In the genomic region with DNA sequence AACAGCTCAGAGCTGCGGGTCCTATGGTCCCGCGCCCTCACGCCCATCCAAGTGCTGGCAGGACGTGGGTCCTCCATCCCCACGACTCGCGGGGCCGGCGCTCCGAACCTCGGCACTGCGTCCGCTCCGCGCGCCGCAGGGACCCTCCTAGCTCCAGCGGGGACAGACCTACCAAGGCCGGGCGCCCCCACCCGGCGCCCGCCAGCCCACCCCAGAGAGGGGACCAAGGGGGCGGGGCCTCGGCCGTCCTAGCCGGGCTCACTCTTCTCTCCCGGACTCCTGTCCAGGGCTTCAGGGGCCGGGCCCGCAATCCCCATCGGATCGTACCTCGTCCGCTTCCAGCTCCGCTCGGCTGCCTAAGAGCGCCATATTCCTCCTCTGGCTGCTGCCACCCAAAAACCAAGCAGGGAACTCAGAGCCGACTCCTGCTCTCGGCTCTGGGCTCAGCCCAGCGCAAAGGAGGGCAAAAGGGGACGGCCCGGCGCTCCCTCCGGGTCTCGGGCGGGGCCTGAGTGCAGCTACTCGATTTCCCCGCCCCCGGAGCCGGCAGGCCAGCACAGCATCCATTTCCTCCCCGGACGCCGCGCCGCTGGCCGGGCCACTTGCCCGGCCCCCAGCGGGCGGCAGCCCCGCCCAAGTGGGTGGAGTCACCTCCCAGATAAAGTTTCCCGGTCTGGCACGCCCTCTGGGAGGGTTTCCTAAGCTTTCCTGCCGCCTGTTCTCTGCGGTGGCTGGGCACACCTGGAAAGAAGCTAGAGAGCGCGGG, we compare ENCODE assay signal across 1 cellular context.
A peak's percentile ranks its signal among the peaks of the same experiment; 100 is the strongest.
TF ChIP-seq lines count a peak whose summit lies in the region.

A gene (minus strand): TSS at position 460 of the 766 bp plus-strand sequence. CDS start 91 bp downstream, at position 369.

TF ChIP-seq in HEK293, 187 proteins besides CTCF, POLR2A, EP300 and RAD21 (continued from another document):
- TF ChIP-seq, protein P1, sequence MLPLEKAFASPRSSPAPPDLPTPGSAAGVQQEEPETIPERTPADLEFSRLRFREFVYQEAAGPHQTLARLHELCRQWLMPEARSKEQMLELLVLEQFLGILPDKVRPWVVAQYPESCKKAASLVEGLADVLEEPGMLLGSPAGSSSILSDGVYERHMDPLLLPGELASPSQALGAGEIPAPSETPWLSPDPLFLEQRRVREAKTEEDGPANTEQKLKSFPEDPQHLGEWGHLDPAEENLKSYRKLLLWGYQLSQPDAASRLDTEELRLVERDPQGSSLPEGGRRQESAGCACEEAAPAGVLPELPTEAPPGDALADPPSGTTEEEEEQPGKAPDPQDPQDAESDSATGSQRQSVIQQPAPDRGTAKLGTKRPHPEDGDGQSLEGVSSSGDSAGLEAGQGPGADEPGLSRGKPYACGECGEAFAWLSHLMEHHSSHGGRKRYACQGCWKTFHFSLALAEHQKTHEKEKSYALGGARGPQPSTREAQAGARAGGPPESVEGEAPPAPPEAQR (tag by site-specific recombination; IDR thresholded peaks at IDR 0.05) = no peak
- 0 out of 2 replicates have a peak, but pooled peaks have one; percentile 34 for TF ChIP-seq SP7 (tag by site-specific recombination; IDR thresholded peaks at IDR 0.05)
- TF ChIP-seq SP2 (tag by site-specific recombination; IDR thresholded peaks at IDR 0.05) = peak; percentile 81
- TF ChIP-seq SP3 (tag by site-specific recombination; IDR thresholded peaks at IDR 0.05) = peak; percentile 83
- TF ChIP-seq ZNF324 (tag by site-specific recombination; IDR thresholded peaks at IDR 0.05) = no peak
- TF ChIP-seq ZNF335 (tag by site-specific recombination; conservative IDR thresholded peaks at IDR 0.05) = peak; percentile 65
- TF ChIP-seq ZNF239 (tag by site-specific recombination; IDR thresholded peaks at IDR 0.05) = no peak
- no peak for TF ChIP-seq ZNF248 (tag by site-specific recombination; IDR thresholded peaks at IDR 0.05)
- TF ChIP-seq, protein P2, sequence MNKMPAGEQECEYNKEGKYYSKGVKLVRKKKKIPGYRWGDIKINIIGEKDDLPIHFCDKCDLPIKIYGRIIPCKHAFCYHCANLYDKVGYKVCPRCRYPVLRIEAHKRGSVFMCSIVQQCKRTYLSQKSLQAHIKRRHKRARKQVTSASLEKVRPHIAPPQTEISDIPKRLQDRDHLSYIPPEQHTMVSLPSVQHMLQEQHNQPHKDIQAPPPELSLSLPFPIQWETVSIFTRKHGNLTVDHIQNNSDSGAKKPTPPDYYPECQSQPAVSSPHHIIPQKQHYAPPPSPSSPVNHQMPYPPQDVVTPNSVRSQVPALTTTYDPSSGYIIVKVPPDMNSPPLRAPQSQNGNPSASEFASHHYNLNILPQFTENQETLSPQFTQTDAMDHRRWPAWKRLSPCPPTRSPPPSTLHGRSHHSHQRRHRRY (tag by site-specific recombination; IDR thresholded peaks at IDR 0.05) = no peak
- TF ChIP-seq MYNN (tag by site-specific recombination; IDR thresholded peaks at IDR 0.05; ENCODE audit: borderline replicate concordance) = no peak
- TF ChIP-seq KLF10 (tag by site-specific recombination; IDR thresholded peaks at IDR 0.05) = no peak
- TF ChIP-seq HOXD13 (CRISPR knock-in tag; IDR thresholded peaks at IDR 0.05; ENCODE audit: borderline replicate concordance) = no peak
TF ChIP-seq in HEK293: peak in this region for 20.
